ENCODE assay signal across 25 cellular contexts in the genomic region with DNA sequence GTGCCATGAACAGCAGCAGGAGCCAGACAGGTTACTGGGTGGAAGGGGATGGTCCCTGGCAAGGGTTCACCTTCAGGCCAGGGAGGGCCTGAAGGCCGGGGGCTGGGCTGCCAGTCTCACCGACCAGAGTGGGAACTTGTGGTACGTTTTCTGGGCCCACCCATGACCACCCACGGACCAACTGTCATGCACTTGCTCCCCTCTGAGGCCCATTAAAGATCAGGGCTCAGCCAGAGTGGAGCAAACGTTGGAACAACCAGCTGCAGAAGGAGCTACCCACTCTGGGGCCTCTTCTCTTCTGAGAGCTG.
"Had no signal": no experiment of that assay in that cellular context is flagged by ENCODE, and none has a peak within 500 bp of the region (broad histone marks: within the 10 kb centered on the region; RNA-seq: fewer than 3 reads in every experiment).

No MANE protein-coding gene starts in this region.

- ATAC-seq: heart left ventricle; mucosa of descending colon; natural killer cell treated with Interleukin-12 subunit alpha and Interleukin-12 subunit beta and Interleukin-15 and Interleukin-18, amount 100 ng/mL, for 72 hours; pancreas; right cardiac atrium; stimulated activated naive CD8-positive, alpha-beta T cell treated with anti-CD3 and anti-CD28 coated beads, Interleukin-15, amount 100 ng/mL, for 72 hours had no signal

- H3K27ac ChIP-seq: heart left ventricle, left ventricle myocardium inferior, pancreas, prostate gland, sigmoid colon, tibial nerve, vagina had no signal

- H3K36me3 Mint-ChIP-seq: immature natural killer cell, mesothelial cell of epicardium, type B pancreatic cell had no signal

- H3K27me3 ChIP-seq: heart left ventricle, pancreas, sigmoid colon, tibial nerve, vagina had no signal

- H3K27ac Mint-ChIP-seq: immature natural killer cell; mesothelial cell of epicardium; natural killer cell treated with Interleukin-12 subunit alpha and Interleukin-12 subunit beta and Interleukin-15 and Interleukin-18, amount 100 ng/mL, for 72 hours; stimulated activated naive CD8-positive, alpha-beta T cell treated with anti-CD3 and anti-CD28 coated beads, Interleukin-15, amount 100 ng/mL, for 72 hours; type B pancreatic cell had no signal

- H3K27me3 Mint-ChIP-seq: natural killer cell treated with Interleukin-12 subunit alpha and Interleukin-12 subunit beta and Interleukin-15 and Interleukin-18, amount 100 ng/mL, for 72 hours; stimulated activated naive CD8-positive, alpha-beta T cell treated with anti-CD3 and anti-CD28 coated beads, Interleukin-15, amount 100 ng/mL, for 72 hours; type B pancreatic cell had no signal

- H3K4me3 Mint-ChIP-seq: immature natural killer cell; mesothelial cell of epicardium; natural killer cell treated with Interleukin-12 subunit alpha and Interleukin-12 subunit beta and Interleukin-15 and Interleukin-18, amount 100 ng/mL, for 72 hours; stimulated activated naive CD8-positive, alpha-beta T cell treated with anti-CD3 and anti-CD28 coated beads, Interleukin-15, amount 100 ng/mL, for 72 hours; type B pancreatic cell had no signal

- H3K4me3 ChIP-seq: heart left ventricle, left ventricle myocardium inferior, lung, mucosa of descending colon, pancreas, prostate gland, sigmoid colon, tibial nerve, vagina had no signal

- H3K9me3 ChIP-seq: mucosa of descending colon, pancreas, prostate gland, sigmoid colon, vagina had no signal

- H3K4me1 ChIP-seq: heart left ventricle, left ventricle myocardium inferior, pancreas, prostate gland, tibial nerve, vagina had no signal

- H3K36me3 ChIP-seq: heart left ventricle, left ventricle myocardium inferior, pancreas, prostate gland, sigmoid colon, tibial nerve, vagina had no signal

- DNase-seq: glutamatergic neuron; hypothalamus; immature natural killer cell; left ventricle myocardium inferior; mesendoderm; mucosa of descending colon; nucleus accumbens; retina; sigmoid colon; small intestine; stimulated activated CD4-positive, alpha-beta T cell treated with anti-CD3 and anti-CD28 coated beads, Interleukin-2, amount 100 ng/mL, for 24 hours; stimulated activated CD4-positive, alpha-beta T cell treated with anti-CD3 and anti-CD28 coated beads, Interleukin-4, amount 100 ng/mL, for 1 hour; stimulated activated naive CD4-positive, alpha-beta T cell treated with Interleukin-2 at 50 U/mL for 16 hours; stimulated activated naive CD8-positive, alpha-beta T cell treated with anti-CD3 and anti-CD28 coated beads, Interleukin-15, amount 100 ng/mL, for 72 hours; substantia nigra had no signal

- H3K4me1 Mint-ChIP-seq: immature natural killer cell; mesothelial cell of epicardium; stimulated activated naive CD8-positive, alpha-beta T cell treated with anti-CD3 and anti-CD28 coated beads, Interleukin-15, amount 100 ng/mL, for 72 hours had no signal

- H3K9me3 Mint-ChIP-seq: mesothelial cell of epicardium, type B pancreatic cell had no signal
